20 cellular contexts compared by ENCODE assay signal in genomic region chr4:24802648-24803047, GRCh38. TPM values are rescaled to one million over a fixed set of nuclear protein-coding genes. Genes with fewer than 3 reads are reported as not detected.
"Had no signal": no experiment of that assay in that cellular context is flagged by ENCODE, and none has a peak within 500 bp of the region (broad histone marks: within the 10 kb centered on the region; RNA-seq: fewer than 3 reads in every experiment).

No MANE protein-coding gene starts in this region.

- H3K36me3 Mint-ChIP-seq: activated naive CD8-positive, alpha-beta T cell; stimulated activated effector memory CD8-positive, alpha-beta T cell treated with anti-CD3 and anti-CD28 coated beads, Interleukin-12 subunit alpha, Interleukin-12 subunit beta, amount 100 ng/mL, for 72 hours had no signal

- DNase-seq: activated CD4-positive, alpha-beta T cell treated with anti-CD3 and anti-CD28 coated beads, Interleukin-2, amount 10 ng/mL, durations not matched to agents 24 days and 14 days; activated CD4-positive, CD25-positive, alpha-beta regulatory T cell; activated CD8-positive, alpha-beta memory T cell treated with anti-CD3 and anti-CD28 coated beads, Interleukin-2, amount 50 U/mL, for 4 hours; activated CD8-positive, alpha-beta T cell treated with anti-CD3 and anti-CD28 coated beads, Interleukin-2, amount 10 ng/mL, durations not matched to agents 7 days and 5 days; activated gamma-delta T cell treated with Interleukin-2 at 50 U/mL for 16 hours; cerebellar nuclear complex; effector memory CD8-positive, alpha-beta T cell; erythroblast; hippocampal formation; midbrain; ovary; stimulated activated CD4-positive, alpha-beta T cell treated with anti-CD3 and anti-CD28 coated beads, Interleukin-12 subunit alpha, Interleukin-12 subunit beta, amount 100 ng/mL, for 4 hours; stimulated activated CD4-positive, alpha-beta T cell treated with anti-CD3 and anti-CD28 coated beads, Interleukin-2, amount 100 ng/mL, for 24 hours; tibial artery had no signal

- H3K4me3 Mint-ChIP-seq: activated CD4-positive, alpha-beta T cell treated with anti-CD3 and anti-CD28 coated beads, Interleukin-2, amount 10 ng/mL, durations not matched to agents 24 days and 14 days; activated CD8-positive, alpha-beta T cell treated with anti-CD3 and anti-CD28 coated beads, Interleukin-2, amount 10 ng/mL, durations not matched to agents 7 days and 5 days; activated naive CD8-positive, alpha-beta T cell; dendritic cell treated with granulocyte-macrophage colony-stimulating factor and Interleukin-4, amounts not matched to agents 40 ng/mL and 50 ng/mL, for 4 days; effector memory CD8-positive, alpha-beta T cell; neural crest cell; stimulated activated effector memory CD8-positive, alpha-beta T cell treated with anti-CD3 and anti-CD28 coated beads, Interleukin-12 subunit alpha, Interleukin-12 subunit beta, amount 100 ng/mL, for 72 hours had no signal

- H3K27me3 ChIP-seq: ovary, tibial artery had no signal

- H3K9me3 Mint-ChIP-seq: activated CD4-positive, alpha-beta T cell treated with anti-CD3 and anti-CD28 coated beads, Interleukin-2, amount 10 ng/mL, durations not matched to agents 24 days and 14 days; dendritic cell treated with granulocyte-macrophage colony-stimulating factor and Interleukin-4, amounts not matched to agents 40 ng/mL and 50 ng/mL, for 4 days; effector memory CD8-positive, alpha-beta T cell; neural crest cell had no signal

- H3K4me1 Mint-ChIP-seq: activated CD4-positive, alpha-beta T cell treated with anti-CD3 and anti-CD28 coated beads, Interleukin-2, amount 10 ng/mL, durations not matched to agents 24 days and 14 days had no signal

- H3K4me3 ChIP-seq: ovary, tibial artery had no signal

- H3K36me3 ChIP-seq: ovary had no signal

- ATAC-seq: activated CD8-positive, alpha-beta T cell treated with anti-CD3 and anti-CD28 coated beads, Interleukin-2, amount 10 ng/mL, durations not matched to agents 7 days and 5 days; effector memory CD8-positive, alpha-beta T cell; left lobe of liver; stimulated activated effector memory CD8-positive, alpha-beta T cell treated with anti-CD3 and anti-CD28 coated beads, Interleukin-12 subunit alpha, Interleukin-12 subunit beta, amount 100 ng/mL, for 72 hours had no signal

- H3K27ac ChIP-seq: ovary had no signal

- H3K9me3 ChIP-seq: ovary, tibial artery had no signal

RNA-seq across cellular contexts. Expression of gene SOD3, which starts 7.3 kb away (rescaled TPM):
- total RNA-seq: activated CD4-positive, alpha-beta T cell treated with anti-CD3 and anti-CD28 coated beads, Interleukin-2, amount 10 ng/mL, durations not matched to agents 24 days and 14 days; activated CD8-positive, alpha-beta T cell treated with anti-CD3 and anti-CD28 coated beads, Interleukin-2, amount 10 ng/mL, durations not matched to agents 7 days and 5 days; T-helper 2 cell treated with Interferon-gamma antibody and Interleukin-4, amounts not matched to agents 100 ng/mL and 5 ng/mL, for 36 hours had no signal
